9 cellular contexts compared by ENCODE assay signal in genomic region chr9:19441730-19442129, GRCh38. TPM values are rescaled to one million over a fixed set of nuclear protein-coding genes. Genes with fewer than 3 reads are reported as not detected.
A peak's percentile ranks its signal among the peaks of the same experiment; 100 is the strongest.
DNase-seq lines count a peak whose midpoint lies in the region; ATAC-seq and TF ChIP-seq lines count a peak whose summit lies in the region.
"Had no signal": no experiment of that assay in that cellular context is flagged by ENCODE, and none has a peak within 500 bp of the region (broad histone marks: within the 10 kb centered on the region; RNA-seq: fewer than 3 reads in every experiment).

No MANE protein-coding gene starts in this region.

- no peak for TF ChIP-seq EP300 in stomach (IDR thresholded peaks at IDR 0.05)
- TF ChIP-seq EP300 in transverse colon (IDR thresholded peaks at IDR 0.05; ENCODE audit: low read depth) = no peak

- in situ Hi-C loops in transverse colon (cut with MboI; ENCODE audit: low pct_ligation_motif_present in 1 of 4, low pct_unique_long_range_greater_than_20kb in 1 of 4, low sequenced_read_pairs in 3 of 4) = no loop called here

- H3K27ac ChIP-seq in effector memory CD4-positive, alpha-beta T cell (ENCODE audit: insufficient read depth, low read length, poor library complexity, severe bottlenecking) = no peak overlapping the region
- H3K27ac ChIP-seq in stomach (no peak overlapping the region), transverse colon (no peak overlapping the region)

- no peaks in the 10 kb centered on the region for H3K36me3 ChIP-seq in effector memory CD4-positive, alpha-beta T cell (ENCODE audit: control insufficient read depth, insufficient read depth, low read length)
- H3K36me3 ChIP-seq in stomach = peaks cover 4 to 88% (median 79%) of the 10 kb centered on the region in 4 donors
- no peaks in the 10 kb centered on the region for H3K36me3 ChIP-seq in transverse colon

- TF ChIP-seq POLR2A in stomach (IDR thresholded peaks at IDR 0.05) (no peak), transverse colon (IDR thresholded peaks at IDR 0.05) (no peak)

- peak; percentile 92 for ATAC-seq in GM19463 (IDR thresholded peaks at IDR 0.05; ENCODE audit: unreplicated experiment)
- peak; percentile 77 for ATAC-seq in HG03196 (IDR thresholded peaks at IDR 0.05; ENCODE audit: unreplicated experiment)

- H3K9me3 ChIP-seq in effector memory CD4-positive, alpha-beta T cell (ENCODE audit: control insufficient read depth, low read length) = no peaks in the 10 kb centered on the region
- H3K9me3 ChIP-seq in stomach = no peaks in the 10 kb centered on the region
- H3K9me3 ChIP-seq in transverse colon = no peaks in the 10 kb centered on the region

- TF ChIP-seq CTCF in GM12865 (IDR thresholded peaks at IDR 0.05; ENCODE audit: insufficient read depth, low read depth, low read length, missing control alignments) (no peak), stomach (IDR thresholded peaks at IDR 0.05) (no peak), transverse colon (IDR thresholded peaks at IDR 0.05) (no peak)

- DNase-seq in GM12865 (ENCODE audit: low read depth) (peak; percentile 47), stomach (no peak), DMS153 (lab: John Stamatoyannopoulos, UW) (no peak), iPS-NIHi11 (ENCODE audit: low spot score) (no peak), transverse colon (no peak)
- no peak for DNase-seq in effector memory CD4-positive, alpha-beta T cell
- DNase-seq: activated effector memory CD4-positive, alpha-beta T cell treated with Interleukin-2 at 50 U/mL for 16 hours had no signal

- WGBS in stomach, 5 donors = 42 to 71% (median 61%) methylated on average over 4 of the region's 4 CpGs
- WGBS in transverse colon (ENCODE audit: low coverage in 1 of 2), 2 donors = 20 to 38% methylated on average over 4 of the region's 4 CpGs

- H3K4me3 ChIP-seq in GM12865 (ENCODE audit: low read depth, low read length) (peak overlapping the region; percentile 3; the same call in 1 of the 2 replicates), stomach (no peak overlapping the region), transverse colon (no peak overlapping the region)
- H3K4me3 ChIP-seq in effector memory CD4-positive, alpha-beta T cell (ENCODE audit: insufficient read depth, low read depth, low read length, poor library complexity, severe bottlenecking) = peak overlapping the region; percentile 30

- intact Hi-C loops in stomach (cut with DNase I; ENCODE audit: low total_unique reads) (no loop called here), transverse colon (cut with DNase I; ENCODE audit: low total_unique reads) (no loop called here)

- no peaks in the 10 kb centered on the region for H3K27me3 ChIP-seq in effector memory CD4-positive, alpha-beta T cell (replicated peaks; ENCODE audit: control insufficient read depth, insufficient read depth, low read length, poor library complexity, severe bottlenecking)
- H3K27me3 ChIP-seq in stomach = no peaks in the 10 kb centered on the region
- no peaks in the 10 kb centered on the region for H3K27me3 ChIP-seq in transverse colon

- H3K4me1 ChIP-seq in effector memory CD4-positive, alpha-beta T cell (ENCODE audit: control insufficient read depth, insufficient read depth, low read length, poor library complexity, severe bottlenecking) = no peaks in the 10 kb centered on the region
- no peaks in the 10 kb centered on the region for H3K4me1 ChIP-seq in stomach
- peaks cover 0 to 7% (median 3%) of the 10 kb centered on the region in 4 donors for H3K4me1 ChIP-seq in transverse colon

RNA-seq across cellular contexts. Expression of gene ACER2, which starts 32.9 kb away (rescaled TPM):
- 10 to 100 TPM in 4 of 5 donors, not detected in 1; 20.5 to 54.3 (median 37.8) TPM for total RNA-seq in stomach
- polyA plus RNA-seq in stomach = 1 to 10 TPM in 2 of 3 donors, under 1 TPM in 1; 0.23 to 7.8 (median 4.5) TPM
- total RNA-seq in transverse colon = 10 to 100 TPM in 2 of 4 donors, 1 to 10 TPM in 2; 2.8 to 13.2 (median 9.3) TPM

Comparison
In these comparisons a context has a peak if more than half of its experiments do, and no peak if none do; other contexts are left out.
1. H3K4me3 ChIP-seq: peak in GM12865 (single experiment) and effector memory CD4-positive, alpha-beta T cell (single experiment); none in stomach (0 of 4) and transverse colon (0 of 4).